1 cellular context compared by ENCODE assay signal in the genomic region with DNA sequence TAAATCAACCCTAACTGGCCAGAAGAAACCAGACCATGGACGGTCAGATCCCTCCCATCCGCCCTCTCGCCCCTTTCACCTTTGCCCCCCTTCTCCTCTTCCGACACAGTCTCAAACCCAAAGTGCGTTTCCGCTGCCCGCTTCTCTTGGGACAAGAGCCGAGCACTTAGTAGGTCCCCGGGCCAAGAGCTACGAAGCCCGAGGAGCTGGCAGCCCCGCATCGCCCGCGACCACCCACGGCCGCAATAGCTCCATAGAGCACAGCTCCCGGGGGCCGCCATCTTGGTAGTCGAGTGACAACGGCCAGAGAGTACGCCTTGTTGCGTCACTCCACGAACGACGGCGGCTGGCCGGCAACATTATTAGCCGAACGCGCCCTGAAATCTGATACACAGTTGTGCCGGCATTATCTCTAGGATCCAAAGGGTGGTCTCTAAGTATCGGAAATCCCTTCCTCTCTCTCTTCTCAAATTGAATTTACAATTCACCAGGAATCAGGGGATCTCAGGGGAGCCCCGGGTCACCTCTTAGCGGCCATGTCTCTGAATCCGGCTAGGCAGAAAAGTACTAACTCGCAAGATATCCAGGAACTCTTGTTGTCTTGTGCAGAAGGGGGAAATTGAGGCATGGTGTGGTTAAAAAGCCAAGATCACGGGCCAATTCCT.
TF ChIP-seq lines count a peak whose summit lies in the region.

A gene with protein sequence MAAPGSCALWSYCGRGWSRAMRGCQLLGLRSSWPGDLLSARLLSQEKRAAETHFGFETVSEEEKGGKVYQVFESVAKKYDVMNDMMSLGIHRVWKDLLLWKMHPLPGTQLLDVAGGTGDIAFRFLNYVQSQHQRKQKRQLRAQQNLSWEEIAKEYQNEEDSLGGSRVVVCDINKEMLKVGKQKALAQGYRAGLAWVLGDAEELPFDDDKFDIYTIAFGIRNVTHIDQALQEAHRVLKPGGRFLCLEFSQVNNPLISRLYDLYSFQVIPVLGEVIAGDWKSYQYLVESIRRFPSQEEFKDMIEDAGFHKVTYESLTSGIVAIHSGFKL (minus strand): TSS at position 298 of the 665 bp plus-strand sequence. CDS start 17 bp downstream, at position 281.

TF ChIP-seq in HepG2, 621 proteins besides CTCF, POLR2A, EP300 and RAD21 (continued from another document and continues in another):
- TF ChIP-seq, protein P1, sequence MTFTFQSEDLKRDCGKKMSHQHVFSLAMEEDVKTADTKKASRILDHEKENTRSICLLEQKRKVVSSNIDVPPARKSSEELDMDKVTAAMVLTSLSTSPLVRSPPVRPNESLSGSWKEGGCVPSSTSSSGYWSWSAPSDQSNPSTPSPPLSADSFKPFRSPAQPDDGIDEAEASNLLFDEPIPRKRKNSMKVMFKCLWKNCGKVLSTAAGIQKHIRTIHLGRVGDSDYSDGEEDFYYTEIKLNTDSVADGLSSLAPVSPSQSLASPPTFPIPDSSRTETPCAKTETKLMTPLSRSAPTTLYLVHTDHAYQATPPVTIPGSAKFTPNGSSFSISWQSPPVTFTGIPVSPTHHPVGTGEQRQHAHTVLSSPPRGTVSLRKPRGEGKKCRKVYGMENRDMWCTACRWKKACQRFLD (CRISPR knock-in tag; IDR thresholded peaks at IDR 0.05; ENCODE audit: borderline replicate concordance): no peak
- no peak for TF ChIP-seq ZNF33A (CRISPR knock-in tag; IDR thresholded peaks at IDR 0.05; ENCODE audit: borderline replicate concordance)
- TF ChIP-seq, protein P2, sequence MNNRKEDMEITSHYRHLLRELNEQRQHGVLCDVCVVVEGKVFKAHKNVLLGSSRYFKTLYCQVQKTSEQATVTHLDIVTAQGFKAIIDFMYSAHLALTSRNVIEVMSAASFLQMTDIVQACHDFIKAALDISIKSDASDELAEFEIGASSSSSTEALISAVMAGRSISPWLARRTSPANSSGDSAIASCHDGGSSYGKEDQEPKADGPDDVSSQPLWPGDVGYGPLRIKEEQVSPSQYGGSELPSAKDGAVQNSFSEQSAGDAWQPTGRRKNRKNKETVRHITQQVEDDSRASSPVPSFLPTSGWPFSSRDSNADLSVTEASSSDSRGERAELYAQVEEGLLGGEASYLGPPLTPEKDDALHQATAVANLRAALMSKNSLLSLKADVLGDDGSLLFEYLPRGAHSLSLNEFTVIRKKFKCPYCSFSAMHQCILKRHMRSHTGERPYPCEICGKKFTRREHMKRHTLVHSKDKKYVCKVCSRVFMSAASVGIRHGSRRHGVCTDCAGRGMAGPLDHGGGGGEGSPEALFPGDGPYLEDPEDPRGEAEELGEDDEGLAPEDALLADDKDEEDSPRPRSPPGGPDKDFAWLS (CRISPR knock-in tag; IDR thresholded peaks at IDR 0.05; ENCODE audit: borderline replicate concordance): no peak
- TF ChIP-seq, protein P3, sequence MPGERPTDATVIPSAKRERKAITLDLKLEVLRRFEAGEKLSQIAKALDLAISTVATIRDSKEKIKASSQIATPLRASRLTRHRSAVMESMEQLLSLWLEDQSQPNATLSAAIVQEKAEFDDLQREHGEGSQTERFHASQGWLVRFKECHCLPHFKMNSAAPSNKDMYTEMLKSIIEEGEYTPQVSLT (CRISPR knock-in tag; IDR thresholded peaks at IDR 0.05; ENCODE audit: borderline replicate concordance, low read depth): no peak
- no peak for TF ChIP-seq ZNF546 (CRISPR knock-in tag; conservative IDR thresholded peaks at IDR 0.05)
- peak; percentile 69; the same call in 1 of the 2 replicates for TF ChIP-seq ZNF580 (CRISPR knock-in tag; IDR thresholded peaks at IDR 0.05; ENCODE audit: borderline replicate concordance, low read depth)
- TF ChIP-seq BRD4 (CRISPR knock-in tag; IDR thresholded peaks at IDR 0.05): peak; percentile 92
- no peak for TF ChIP-seq AGO2 (optimal IDR thresholded peaks at IDR 0.05; ENCODE audit: low read depth, low read length)
- TF ChIP-seq YEATS2 (CRISPR knock-in tag; IDR thresholded peaks at IDR 0.05; ENCODE audit: borderline replicate concordance): peak; percentile 72; the same call in 1 of the 2 replicates
- TF ChIP-seq ZNF333 (CRISPR knock-in tag; IDR thresholded peaks at IDR 0.05; ENCODE audit: borderline replicate concordance): 0 out of 2 replicates have a peak, but pooled peaks have one; percentile 45
- no peak for TF ChIP-seq DPF2 (CRISPR knock-in tag; IDR thresholded peaks at IDR 0.05; ENCODE audit: borderline replicate concordance, low read depth)
- TF ChIP-seq ETV6 (CRISPR knock-in tag; conservative IDR thresholded peaks at IDR 0.05): peak; percentile 62; the same call in 1 of the 2 replicates
- TF ChIP-seq SOX6 (IDR thresholded peaks at IDR 0.05): no peak
- peak; percentile 71 for TF ChIP-seq SOX6 (CRISPR knock-in tag; IDR thresholded peaks at IDR 0.05)
- 0 out of 2 replicates have a peak, but pooled peaks have one; percentile 53 for TF ChIP-seq ZNF850 (CRISPR knock-in tag; conservative IDR thresholded peaks at IDR 0.05)
- TF ChIP-seq ZNF510 (CRISPR knock-in tag; IDR thresholded peaks at IDR 0.05; ENCODE audit: low read depth): peak; percentile 85; the same call in 1 of the 2 replicates
- TF ChIP-seq, protein P4, sequence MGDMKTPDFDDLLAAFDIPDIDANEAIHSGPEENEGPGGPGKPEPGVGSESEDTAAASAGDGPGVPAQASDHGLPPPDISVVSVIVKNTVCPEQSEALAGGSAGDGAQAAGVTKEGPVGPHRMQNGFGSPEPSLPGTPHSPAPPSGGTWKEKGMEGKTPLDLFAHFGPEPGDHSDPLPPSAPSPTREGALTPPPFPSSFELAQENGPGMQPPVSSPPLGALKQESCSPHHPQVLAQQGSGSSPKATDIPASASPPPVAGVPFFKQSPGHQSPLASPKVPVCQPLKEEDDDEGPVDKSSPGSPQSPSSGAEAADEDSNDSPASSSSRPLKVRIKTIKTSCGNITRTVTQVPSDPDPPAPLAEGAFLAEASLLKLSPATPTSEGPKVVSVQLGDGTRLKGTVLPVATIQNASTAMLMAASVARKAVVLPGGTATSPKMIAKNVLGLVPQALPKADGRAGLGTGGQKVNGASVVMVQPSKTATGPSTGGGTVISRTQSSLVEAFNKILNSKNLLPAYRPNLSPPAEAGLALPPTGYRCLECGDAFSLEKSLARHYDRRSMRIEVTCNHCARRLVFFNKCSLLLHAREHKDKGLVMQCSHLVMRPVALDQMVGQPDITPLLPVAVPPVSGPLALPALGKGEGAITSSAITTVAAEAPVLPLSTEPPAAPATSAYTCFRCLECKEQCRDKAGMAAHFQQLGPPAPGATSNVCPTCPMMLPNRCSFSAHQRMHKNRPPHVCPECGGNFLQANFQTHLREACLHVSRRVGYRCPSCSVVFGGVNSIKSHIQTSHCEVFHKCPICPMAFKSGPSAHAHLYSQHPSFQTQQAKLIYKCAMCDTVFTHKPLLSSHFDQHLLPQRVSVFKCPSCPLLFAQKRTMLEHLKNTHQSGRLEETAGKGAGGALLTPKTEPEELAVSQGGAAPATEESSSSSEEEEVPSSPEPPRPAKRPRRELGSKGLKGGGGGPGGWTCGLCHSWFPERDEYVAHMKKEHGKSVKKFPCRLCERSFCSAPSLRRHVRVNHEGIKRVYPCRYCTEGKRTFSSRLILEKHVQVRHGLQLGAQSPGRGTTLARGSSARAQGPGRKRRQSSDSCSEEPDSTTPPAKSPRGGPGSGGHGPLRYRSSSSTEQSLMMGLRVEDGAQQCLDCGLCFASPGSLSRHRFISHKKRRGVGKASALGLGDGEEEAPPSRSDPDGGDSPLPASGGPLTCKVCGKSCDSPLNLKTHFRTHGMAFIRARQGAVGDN (CRISPR knock-in tag; IDR thresholded peaks at IDR 0.05): peak; percentile 90
- TF ChIP-seq RARG (CRISPR knock-in tag; IDR thresholded peaks at IDR 0.05; ENCODE audit: low read depth): no peak
- 0 out of 2 replicates have a peak, but pooled peaks have one; percentile 29 for TF ChIP-seq KLF15 (CRISPR knock-in tag; IDR thresholded peaks at IDR 0.05; ENCODE audit: borderline replicate concordance)
- no peak for TF ChIP-seq NFIB (CRISPR knock-in tag; IDR thresholded peaks at IDR 0.05; ENCODE audit: borderline replicate concordance)
- peak; percentile 77 for TF ChIP-seq ZSCAN29 (CRISPR knock-in tag; conservative IDR thresholded peaks at IDR 0.05)
- peak; percentile 45; the same call in 1 of the 2 replicates for TF ChIP-seq PRDM15 (CRISPR knock-in tag; IDR thresholded peaks at IDR 0.05)
- TF ChIP-seq, protein P5, sequence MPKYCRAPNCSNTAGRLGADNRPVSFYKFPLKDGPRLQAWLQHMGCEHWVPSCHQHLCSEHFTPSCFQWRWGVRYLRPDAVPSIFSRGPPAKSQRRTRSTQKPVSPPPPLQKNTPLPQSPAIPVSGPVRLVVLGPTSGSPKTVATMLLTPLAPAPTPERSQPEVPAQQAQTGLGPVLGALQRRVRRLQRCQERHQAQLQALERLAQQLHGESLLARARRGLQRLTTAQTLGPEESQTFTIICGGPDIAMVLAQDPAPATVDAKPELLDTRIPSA (CRISPR knock-in tag; IDR thresholded peaks at IDR 0.05; ENCODE audit: borderline replicate concordance): no peak
- TF ChIP-seq TAF15 (IDR thresholded peaks at IDR 0.05; ENCODE audit: low read depth, low read length, poor library complexity, severe bottlenecking): peak; percentile 46
- no peak; the same call in 1 of the 2 replicates for TF ChIP-seq NKX3-1 (CRISPR knock-in tag; IDR thresholded peaks at IDR 0.05)
- TF ChIP-seq, protein P6, sequence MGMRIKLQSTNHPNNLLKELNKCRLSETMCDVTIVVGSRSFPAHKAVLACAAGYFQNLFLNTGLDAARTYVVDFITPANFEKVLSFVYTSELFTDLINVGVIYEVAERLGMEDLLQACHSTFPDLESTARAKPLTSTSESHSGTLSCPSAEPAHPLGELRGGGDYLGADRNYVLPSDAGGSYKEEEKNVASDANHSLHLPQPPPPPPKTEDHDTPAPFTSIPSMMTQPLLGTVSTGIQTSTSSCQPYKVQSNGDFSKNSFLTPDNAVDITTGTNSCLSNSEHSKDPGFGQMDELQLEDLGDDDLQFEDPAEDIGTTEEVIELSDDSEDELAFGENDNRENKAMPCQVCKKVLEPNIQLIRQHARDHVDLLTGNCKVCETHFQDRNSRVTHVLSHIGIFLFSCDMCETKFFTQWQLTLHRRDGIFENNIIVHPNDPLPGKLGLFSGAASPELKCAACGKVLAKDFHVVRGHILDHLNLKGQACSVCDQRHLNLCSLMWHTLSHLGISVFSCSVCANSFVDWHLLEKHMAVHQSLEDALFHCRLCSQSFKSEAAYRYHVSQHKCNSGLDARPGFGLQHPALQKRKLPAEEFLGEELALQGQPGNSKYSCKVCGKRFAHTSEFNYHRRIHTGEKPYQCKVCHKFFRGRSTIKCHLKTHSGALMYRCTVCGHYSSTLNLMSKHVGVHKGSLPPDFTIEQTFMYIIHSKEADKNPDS (CRISPR knock-in tag; IDR thresholded peaks at IDR 0.05): peak; percentile 70; the same call in 1 of the 2 replicates
- peak; percentile 15; the same call in 1 of the 2 replicates for TF ChIP-seq ZNF275 (CRISPR knock-in tag; IDR thresholded peaks at IDR 0.05; ENCODE audit: borderline replicate concordance)
- TF ChIP-seq ATF2 (CRISPR knock-in tag; IDR thresholded peaks at IDR 0.05): peak; percentile 94
- no peak for TF ChIP-seq ZBTB44 (CRISPR knock-in tag; IDR thresholded peaks at IDR 0.05)
- no peak for TF ChIP-seq SATB2 (CRISPR knock-in tag; IDR thresholded peaks at IDR 0.05)
- TF ChIP-seq ZBTB7B (CRISPR knock-in tag; IDR thresholded peaks at IDR 0.05): peak; percentile 97
